Comparison of ENCODE assay signal across 23 cellular contexts in the genomic region with DNA sequence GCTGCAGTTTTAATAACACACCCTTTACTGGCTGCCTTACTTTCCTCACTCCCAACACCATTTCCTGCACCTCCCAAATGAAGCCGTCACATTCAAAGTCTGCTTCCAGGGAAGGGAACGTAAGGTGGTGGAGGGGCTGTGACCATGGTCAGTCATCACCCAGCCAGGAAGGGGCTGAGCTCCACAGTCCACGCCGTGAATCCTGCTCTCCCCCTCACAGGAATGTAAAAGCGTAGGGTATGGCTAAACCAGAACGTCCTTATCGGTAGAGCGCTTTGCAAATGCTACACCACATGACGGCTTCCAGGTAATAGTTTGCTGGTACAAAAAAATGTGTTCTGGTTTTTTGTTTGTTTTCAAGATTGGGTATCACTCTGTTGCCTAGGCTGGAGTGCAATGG. TPM values are rescaled to one million over a fixed set of nuclear protein-coding genes. Genes with fewer than 3 reads are reported as not detected.
DNase-seq lines count a peak whose midpoint lies in the region; ATAC-seq, FAIRE-seq and TF ChIP-seq lines count a peak whose summit lies in the region.
"Had no signal": no experiment of that assay in that cellular context is flagged by ENCODE, and none has a peak within 500 bp of the region (broad histone marks: within the 10 kb centered on the region; RNA-seq: fewer than 3 reads in every experiment).

No MANE protein-coding gene starts in this region.

- TF ChIP-seq RAD21 in A549 (conservative IDR thresholded peaks at IDR 0.05 in 1 of 2, IDR thresholded peaks at IDR 0.05 in 1 of 2), result no peak

- TF ChIP-seq EP300 in A549 (IDR thresholded peaks at IDR 0.05), result no peak

- peaks cover 47 to 59% of the 10 kb centered on the region in 2 experiments for H3K36me3 ChIP-seq in HEK293 (ENCODE audit: control insufficient read depth in 2 of 2, insufficient read depth in 1 of 2, low read length in 2 of 2)
- peaks cover 73% of the 10 kb centered on the region for H3K36me3 ChIP-seq in osteoblast (ENCODE audit: insufficient read depth, low read length)
- no peaks in the 10 kb centered on the region for H3K36me3 ChIP-seq in testis (ENCODE audit: low read depth, missing control alignments)

- POLR2A ChIA-PET in A549 (lab: Yijun Ruan, JAX) (no interaction called here), HEK293 (lab: Yijun Ruan, JAX) (interaction anchor here (1.2 kb wide), 1 partner anchor 95 kb away, joined by 3 read pairs; a partner anchor contains a TSS), RWPE1 (lab: Yijun Ruan, JAX; ENCODE audit: low non-redundant PET) (no interaction called here)

- CTCF ChIA-PET in A549 (lab: Yijun Ruan, JAX) (interaction anchor here (1.0 to 14.9 kb wide), 9 partner anchors 10 to 136 kb away, joined by 3 to 140 read pairs (median 6); a partner anchor contains a TSS), HEK293 (lab: Yijun Ruan, JAX) (interaction anchor here (0.6 to 1.3 kb wide), 2 partner anchors 20 to 329 kb away, joined by 3 to 4 read pairs; no protein-coding TSS in a partner anchor), RWPE1 (lab: Yijun Ruan, JAX) (no interaction called here)

- no peak overlapping the region for H3K4me2 ChIP-seq in A549
- no peak overlapping the region for H3K4me2 ChIP-seq in osteoblast (ENCODE audit: insufficient read depth, low read length)
- H3K4me2 ChIP-seq: BLaER1 treated with 17β-estradiol and CSF1 and Interleukin-3, amounts not matched to agents 10 nM and 100 nM had no signal

- intact Hi-C loops in testis (cut with DNase I; ENCODE audit: low total_unique reads), result no loop called here

- peaks cover 49% of the 10 kb centered on the region for H4K20me1 ChIP-seq in osteoblast (ENCODE audit: insufficient read depth, low read length)

- ATAC-seq in A549, result no peak
- no peak for ATAC-seq in HG03196 (IDR thresholded peaks at IDR 0.05; ENCODE audit: unreplicated experiment)
- ATAC-seq: CD8-positive, alpha-beta T cell had no signal

- FAIRE-seq in A549 (lab: Jason Lieb, UNC), result peak; percentile 46
- FAIRE-seq: A204.1, D721Med, G401.6, GM12891, GM19239 had no signal

- no peaks in the 10 kb centered on the region for H3K9me3 ChIP-seq in A549
- no peaks in the 10 kb centered on the region for H3K9me3 ChIP-seq in HEK293 (ENCODE audit: control insufficient read depth, insufficient read depth, low read depth, low read length)
- no peaks in the 10 kb centered on the region for H3K9me3 ChIP-seq in osteoblast (ENCODE audit: low read depth, low read length)
- H3K9me3 ChIP-seq in testis, result no peaks in the 10 kb centered on the region
- H3K9me3 ChIP-seq: BLaER1 treated with 17β-estradiol and CSF1 and Interleukin-3, amounts not matched to agents 10 nM and 100 nM; Caco-2 had no signal

- TF ChIP-seq POLR2A in A549 (IDR thresholded peaks at IDR 0.05; ENCODE audit: low read length), result no peak
- TF ChIP-seq POLR2A in testis (IDR thresholded peaks at IDR 0.05), result no peak

- TF ChIP-seq CTCF in A549 (IDR thresholded peaks at IDR 0.05), result no peak
- TF ChIP-seq CTCF in HEK293 (tag by site-specific recombination; IDR thresholded peaks at IDR 0.05), result no peak
- TF ChIP-seq CTCF in RWPE1 (conservative IDR thresholded peaks at IDR 0.05; ENCODE audit: low read depth), result no peak
- no peak for TF ChIP-seq CTCF in osteoblast (IDR thresholded peaks at IDR 0.05; ENCODE audit: extremely low read depth, low read depth, low read length)
- no peak for TF ChIP-seq CTCF in testis (IDR thresholded peaks at IDR 0.05)

- no peaks in the 10 kb centered on the region for H3K27me3 ChIP-seq in osteoblast (ENCODE audit: insufficient read depth, low read length)
- no peaks in the 10 kb centered on the region for H3K27me3 ChIP-seq in testis
- H3K27me3 ChIP-seq: BLaER1 treated with 17β-estradiol and CSF1 and Interleukin-3, amounts not matched to agents 10 nM and 100 nM had no signal

- no peak overlapping the region for H3K4me3 ChIP-seq in A549
- H3K4me3 ChIP-seq in HEK293 (ENCODE audit: low read depth, low read length), result no peak overlapping the region
- H3K4me3 ChIP-seq in osteoblast (ENCODE audit: insufficient read depth, low read length), result no peak overlapping the region
- no peak overlapping the region for H3K4me3 ChIP-seq in testis
- H3K4me3 ChIP-seq: BLaER1 treated with 17β-estradiol and CSF1 and Interleukin-3, amounts not matched to agents 10 nM and 100 nM had no signal

- peaks cover 22% of the 10 kb centered on the region for H3K79me2 ChIP-seq in osteoblast (ENCODE audit: insufficient read depth, low read length)

- DNase-seq in A549 (ENCODE audit: low read depth in 1 of 2, low spot score in 1 of 2), result no peak
- DNase-seq in RWPE1 (ENCODE audit: low spot score), result no peak
- peak; percentile 39 for DNase-seq in osteoblast (ENCODE audit: insufficient read length, low spot score, missing footprints)
- no peak for DNase-seq in testis
- DNase-seq in activated CD4-positive, CD25-positive, alpha-beta regulatory T cell (lab: John Stamatoyannopoulos, UW), result no peak
- DNase-seq in hypothalamus (lab: John Stamatoyannopoulos, UW), result no peak
- DNase-seq: 8988T; AML-193; Caco-2; Calu3; CD4-positive, alpha-beta T cell; CD8-positive, alpha-beta T cell; DMS79 treated with DMSO at 0.1 percent for 48 hours; GF-D8 had no signal

- H3K4me1 ChIP-seq in A549, result peaks cover 12% of the 10 kb centered on the region; the same call in 1 of the 3 replicates
- H3K4me1 ChIP-seq in HEK293 (ENCODE audit: control insufficient read depth, insufficient read depth, low read length), result no peaks in the 10 kb centered on the region
- H3K4me1 ChIP-seq in osteoblast (ENCODE audit: insufficient read depth, low read length), result peaks cover 9% of the 10 kb centered on the region
- H3K4me1 ChIP-seq in testis, result peaks cover 4% of the 10 kb centered on the region
- H3K4me1 ChIP-seq: Caco-2 had no signal

- H3K27ac ChIP-seq in A549 (no peak overlapping the region), HEK293 (ENCODE audit: extremely low read depth, low read depth, low read length) (no peak overlapping the region), RWPE1 (peak overlapping the region; percentile 10; the same call in 1 of the 2 replicates), osteoblast (ENCODE audit: low read depth, low read length) (no peak overlapping the region), testis (no peak overlapping the region)
- H3K27ac ChIP-seq: BLaER1 treated with 17β-estradiol and CSF1 and Interleukin-3, amounts not matched to agents 10 nM and 100 nM; C4-2B had no signal

- 96% methylated on average over 9 of the region's 9 CpGs for WGBS in A549 (ENCODE audit: missing lambda C conversion rate)
- 87 to 88% methylated on average over 9 of the region's 9 CpGs for WGBS in testis, 2 donors

- H2AFZ ChIP-seq in osteoblast (ENCODE audit: low read length), result no peak overlapping the region

TF ChIP-seq in A549, 52 proteins besides CTCF, POLR2A, EP300 and RAD21 (continues in another document):
- TF ChIP-seq, protein P1, sequence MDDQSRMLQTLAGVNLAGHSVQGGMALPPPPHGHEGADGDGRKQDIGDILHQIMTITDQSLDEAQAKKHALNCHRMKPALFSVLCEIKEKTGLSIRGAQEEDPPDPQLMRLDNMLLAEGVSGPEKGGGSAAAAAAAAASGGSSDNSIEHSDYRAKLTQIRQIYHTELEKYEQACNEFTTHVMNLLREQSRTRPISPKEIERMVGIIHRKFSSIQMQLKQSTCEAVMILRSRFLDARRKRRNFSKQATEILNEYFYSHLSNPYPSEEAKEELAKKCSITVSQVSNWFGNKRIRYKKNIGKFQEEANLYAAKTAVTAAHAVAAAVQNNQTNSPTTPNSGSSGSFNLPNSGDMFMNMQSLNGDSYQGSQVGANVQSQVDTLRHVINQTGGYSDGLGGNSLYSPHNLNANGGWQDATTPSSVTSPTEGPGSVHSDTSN (IDR thresholded peaks at IDR 0.05), result no peak
- TF ChIP-seq NR3C1 (IDR thresholded peaks at IDR 0.05) (no peak), FOSB (CRISPR knock-in tag; IDR thresholded peaks at IDR 0.05) (no peak), FOXS1 (CRISPR knock-in tag; IDR thresholded peaks at IDR 0.05) (no peak)

TF ChIP-seq in HEK293, 187 proteins besides CTCF, POLR2A, EP300 and RAD21:
- no peak for TF ChIP-seq ZNF155 (tag by site-specific recombination; IDR thresholded peaks at IDR 0.05)
- 0 out of 2 replicates have a peak, but pooled peaks have one; percentile 27 for TF ChIP-seq ZNF600 (tag by site-specific recombination; IDR thresholded peaks at IDR 0.05)

RNA-seq across cellular contexts. Expression of a gene that starts 7.0 kb away (rescaled TPM):
- polyA plus RNA-seq in A549 (2011; rRNA removed) (19.4 and 21.1 TPM in 2 replicates), A549 (2017; fragmentation: RNase III; extraction: RNeasy Plus Mini Kit Qiagen cat#74134 plus additional on column Dnase treatment) (26.6 to 29.7 TPM (median 28.7 TPM) in 3 replicates), testis (ENCODE audit: insufficient read depth, low read depth, low replicate concordance) (19.9 TPM)
- polyA plus RNA-seq in A549 (2012; cell fraction: cytosol; rRNA removed), result 41.5 and 47.8 TPM in 2 replicates
- 114 and 125 TPM in 2 replicates for polyA plus RNA-seq in A549 (2012; cell fraction: nucleus; rRNA removed)
- polyA minus RNA-seq in A549 (2011; rRNA and poly(A)+ RNA removed), result 13.8 and 13.9 TPM in 2 replicates
- total RNA-seq in osteoblast (26.8 and 27.7 TPM in 2 replicates), testis (10 to 100 TPM; 42.7 to 52.1 TPM)

RNA-seq across cellular contexts. Expression of a gene that starts 33.2 kb away (rescaled TPM):
- polyA plus RNA-seq in A549 (2011; rRNA removed) (43.9 and 47.2 TPM in 2 replicates), A549 (2017; fragmentation: RNase III; extraction: RNeasy Plus Mini Kit Qiagen cat#74134 plus additional on column Dnase treatment) (55.3 to 64.9 TPM (median 63.6 TPM) in 3 replicates), testis (ENCODE audit: insufficient read depth, low read depth, low replicate concordance) (43.8 TPM)
- polyA plus RNA-seq in A549 (2012; cell fraction: cytosol; rRNA removed), result 55.5 and 70.2 TPM in 2 replicates
- 158 and 174 TPM in 2 replicates for polyA plus RNA-seq in A549 (2012; cell fraction: nucleus; rRNA removed)
- polyA minus RNA-seq in A549 (2011; rRNA and poly(A)+ RNA removed), result 55.3 TPM in 2 replicates
- total RNA-seq in osteoblast (32.9 and 34.2 TPM in 2 replicates), testis (10 to 100 TPM; 56.6 to 71.7 TPM)

RNA-seq across cellular contexts. Expression of a gene that starts 33.5 kb away (rescaled TPM):
- polyA plus RNA-seq in A549 (2011; rRNA removed) (6.5 and 8.7 TPM in 2 replicates), A549 (2017; fragmentation: RNase III; extraction: RNeasy Plus Mini Kit Qiagen cat#74134 plus additional on column Dnase treatment) (7.9 to 8.6 TPM (median 8.1 TPM) in 3 replicates), testis (ENCODE audit: insufficient read depth, low read depth, low replicate concordance) (11.6 TPM)
- 6.6 and 7.7 TPM in 2 replicates for polyA plus RNA-seq in A549 (2012; cell fraction: cytosol; rRNA removed)
- 10.7 and 10.9 TPM in 2 replicates for polyA plus RNA-seq in A549 (2012; cell fraction: nucleus; rRNA removed)
- polyA minus RNA-seq in A549 (2011; rRNA and poly(A)+ RNA removed), result 13.8 and 14.2 TPM in 2 replicates
- total RNA-seq in osteoblast (9.8 and 10.0 TPM in 2 replicates), testis (10 to 100 TPM; 19.2 to 20.8 TPM)
